Comparison of ENCODE assay signal across 26 cellular contexts in the genomic region with DNA sequence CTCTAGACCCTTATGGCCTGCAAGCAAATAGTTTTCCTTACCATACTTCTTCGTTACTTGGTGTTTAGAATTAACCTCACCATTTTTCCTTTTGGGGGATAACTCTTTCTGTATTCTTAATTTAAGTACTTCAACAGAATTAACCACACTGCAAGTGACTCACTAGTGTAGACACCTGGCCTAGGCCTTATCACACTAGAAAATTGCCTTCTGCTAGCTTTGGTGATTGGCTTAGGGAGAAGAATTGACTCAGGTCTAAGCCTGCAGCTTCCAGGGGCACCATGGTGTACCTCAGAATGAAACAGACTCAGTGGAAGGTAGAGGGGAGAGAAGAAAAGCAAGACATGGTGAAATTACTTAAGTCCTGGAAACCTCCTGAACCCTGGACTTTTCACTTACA.
DNase-seq lines count a peak whose midpoint lies in the region; ATAC-seq and TF ChIP-seq lines count a peak whose summit lies in the region.
"Had no signal": no experiment of that assay in that cellular context is flagged by ENCODE, and none has a peak within 500 bp of the region (broad histone marks: within the 10 kb centered on the region; RNA-seq: fewer than 3 reads in every experiment).

No MANE protein-coding gene starts in this region.

- ATAC-seq in left cardiac atrium: no peak
- ATAC-seq: gastroesophageal sphincter, lower lobe of right lung, natural killer cell, Panc1, psoas muscle had no signal

- H3K9ac ChIP-seq in colonic mucosa (ENCODE audit: low read depth in 2 of 2, low read length in 2 of 2): no peak overlapping the region

- no peaks in the 10 kb centered on the region for H3K36me3 ChIP-seq in colonic mucosa
- H3K36me3 ChIP-seq: breast epithelium, gastroesophageal sphincter, lower lobe of right lung, sigmoid colon, thoracic aorta had no signal

- H3K27me3 ChIP-seq in colonic mucosa: no peaks in the 10 kb centered on the region
- H3K27me3 ChIP-seq: breast epithelium, gastroesophageal sphincter, sigmoid colon had no signal

- intact Hi-C loops in colonic mucosa (cut with DNase I): no loop called here
- intact Hi-C loops in left cardiac atrium (cut with DNase I): no loop called here

- DNase-seq in activated CD4-positive, alpha-beta T cell treated with anti-CD3 and anti-CD28 coated beads for 48 hours: peak; percentile 40
- no peak for DNase-seq in activated CD4-positive, alpha-beta T cell treated with anti-CD3 and anti-CD28 coated beads, Interleukin-2, amount 50 U/mL, for 1 hour
- peak; percentile 32 for DNase-seq in stimulated activated CD4-positive, alpha-beta T cell treated with anti-CD3 and anti-CD28 coated beads, Interleukin-1b, Interleukin-23, amount 100 ng/mL, for 48 hours
- DNase-seq in stimulated activated CD4-positive, alpha-beta T cell treated with anti-CD3 and anti-CD28 coated beads, Interleukin-4, amount 100 ng/mL, for 24 hours: no peak
- peak; percentile 71 for DNase-seq in myocyte (ENCODE audit: low read depth)
- no peak for DNase-seq in colonic mucosa
- no peak for DNase-seq in midbrain (lab: John Stamatoyannopoulos, UW)
- DNase-seq in left cardiac atrium: no peak
- DNase-seq: activated CD4-positive, alpha-beta T cell treated with anti-CD3 and anti-CD28 coated beads for 4 hours; activated CD8-positive, alpha-beta memory T cell treated with anti-CD3 and anti-CD28 coated beads, Interleukin-2, amount 50 U/mL, for 48 hours; amygdala; CD4-positive, CD25-positive, alpha-beta regulatory T cell; GOT3; lower lobe of right lung; natural killer cell; NCI-H1436; NCI-H226; NCI-H526 treated with DMSO at 0.1 percent for 48 hours; psoas muscle; Right ventricle myocardium superior; sigmoid colon; stimulated activated naive CD4-positive, alpha-beta T cell treated with Interleukin-2 at 50 U/mL for 16 hours had no signal

- no peaks in the 10 kb centered on the region for H3K4me1 ChIP-seq in colonic mucosa
- H3K4me1 ChIP-seq: breast epithelium, gastroesophageal sphincter, lower lobe of right lung, psoas muscle, sigmoid colon had no signal

- no peak overlapping the region for H3K4me3 ChIP-seq in colonic mucosa
- H3K4me3 ChIP-seq: breast epithelium, gastroesophageal sphincter, lower lobe of right lung, psoas muscle, sigmoid colon, thoracic aorta had no signal

- TF ChIP-seq CTCF in colonic mucosa (IDR thresholded peaks at IDR 0.05): no peak

- H3K9me3 ChIP-seq in colonic mucosa: no peaks in the 10 kb centered on the region
- H3K9me3 ChIP-seq: breast epithelium, gastroesophageal sphincter, lower lobe of right lung, psoas muscle, sigmoid colon, thoracic aorta had no signal

- H3K27ac ChIP-seq in colonic mucosa: no peak overlapping the region
- H3K27ac ChIP-seq: breast epithelium, gastroesophageal sphincter, lower lobe of right lung, psoas muscle, sigmoid colon, thoracic aorta had no signal

Comparison
In these comparisons a context has a peak if more than half of its experiments do, and no peak if none do; other contexts are left out.
1. DNase-seq: peak in activated CD4-positive, alpha-beta T cell treated with anti-CD3 and anti-CD28 coated beads for 48 hours (single experiment), stimulated activated CD4-positive, alpha-beta T cell treated with anti-CD3 and anti-CD28 coated beads, Interleukin-1b, Interleukin-23, amount 100 ng/mL, for 48 hours (single experiment) and myocyte (single experiment); none in activated CD4-positive, alpha-beta T cell treated with anti-CD3 and anti-CD28 coated beads, Interleukin-2, amount 50 U/mL, for 1 hour (single experiment), stimulated activated CD4-positive, alpha-beta T cell treated with anti-CD3 and anti-CD28 coated beads, Interleukin-4, amount 100 ng/mL, for 24 hours (single experiment), colonic mucosa (single experiment), midbrain (single experiment) and left cardiac atrium (single experiment).